In the genomic region with DNA sequence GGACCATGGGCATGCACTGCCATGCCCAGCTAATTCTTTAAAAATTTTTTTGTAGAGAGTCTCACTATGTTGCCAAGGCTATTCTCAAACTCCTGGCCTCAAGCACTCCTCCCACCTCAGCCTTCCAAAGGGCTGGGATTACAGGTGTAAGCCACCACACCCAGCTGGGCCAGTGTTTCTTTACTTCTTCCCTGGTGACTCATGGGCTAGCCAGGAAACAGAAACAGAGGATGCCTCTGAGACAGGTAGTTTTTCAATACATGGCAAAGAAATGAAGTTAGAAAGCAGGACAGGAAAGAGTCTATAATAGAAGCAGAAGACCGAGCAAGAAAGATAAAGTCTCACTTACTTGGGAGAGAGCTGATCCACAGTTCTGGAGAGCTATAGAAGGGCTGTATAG, we compare ENCODE assay signal across 25 cellular contexts. TPM values are rescaled to one million over a fixed set of nuclear protein-coding genes. Genes with fewer than 3 reads are reported as not detected.
"Had no signal": no experiment of that assay in that cellular context is flagged by ENCODE, and none has a peak within 500 bp of the region (broad histone marks: within the 10 kb centered on the region; RNA-seq: fewer than 3 reads in every experiment).

No MANE protein-coding gene starts in this region.

- H3K27ac ChIP-seq: neural progenitor cell, testis, upper lobe of left lung, WERI-Rb-1 had no signal

- ATAC-seq: activated CD8-positive, alpha-beta memory T cell treated with anti-CD3 and anti-CD28 coated beads, Interleukin-2, amount 10 ng/mL, durations not matched to agents 7 days and 5 days; activated CD8-positive, alpha-beta T cell treated with anti-CD3 and anti-CD28 coated beads for 36 hours; activated naive CD8-positive, alpha-beta T cell treated with anti-CD3 and anti-CD28 coated beads, Interleukin-2, amount 50 U/mL, for 24 hours; naive thymus-derived CD4-positive, alpha-beta T cell; sciatic nerve; stimulated activated naive B cell treated with anti-CD40 and anti-IgM and Interleukin-4, amounts not matched to agents 10 μg/mL and 1 μg/mL and 100 μg/mL, for 72 hours; T-cell had no signal

- H3K9ac ChIP-seq: neural progenitor cell had no signal

- H3K4me2 ChIP-seq: neural progenitor cell, smooth muscle cell had no signal

- H3K4me3 Mint-ChIP-seq: activated CD4-positive, alpha-beta T cell treated with anti-CD3 and anti-CD28 coated beads, Interleukin-2, amount 10 ng/mL, durations not matched to agents 7 days and 5 days; activated CD8-positive, alpha-beta memory T cell treated with anti-CD3 and anti-CD28 coated beads, Interleukin-2, amount 10 ng/mL, durations not matched to agents 7 days and 5 days; activated CD8-positive, alpha-beta T cell treated with anti-CD3 and anti-CD28 coated beads for 36 hours; activated naive CD8-positive, alpha-beta T cell treated with anti-CD3 and anti-CD28 coated beads, Interleukin-2, amount 50 U/mL, for 24 hours; activated T-helper 1 cell treated with anti-CD3 and anti-CD28 coated beads, Interleukin-12 subunit alpha, Interleukin-12 subunit beta, Interleukin-2, Interleukin-4 antibody, amounts not matched to agents 30 ng/mL and 10 ng/mL and 1 ng/mL, durations not matched to agents 14 hours and 24 hours and 36 hours; memory B cell; naive thymus-derived CD4-positive, alpha-beta T cell; neural progenitor cell; stimulated activated naive B cell treated with anti-CD40 and anti-IgM and Interleukin-4, amounts not matched to agents 10 μg/mL and 1 μg/mL and 100 μg/mL, for 72 hours; T-cell; T-helper 2 cell treated with Interferon-gamma antibody and Interleukin-4, amounts not matched to agents 5 μg/mL and 100 μg/mL, for 36 hours had no signal

- H3K36me3 ChIP-seq: neural progenitor cell, WERI-Rb-1 had no signal

- H3K4me3 ChIP-seq: neural progenitor cell, smooth muscle cell, testis, upper lobe of left lung had no signal

- DNase-seq: activated CD4-positive, alpha-beta T cell treated with anti-CD3 and anti-CD28 coated beads, Interleukin-2, amount 10 ng/mL, durations not matched to agents 7 days and 5 days; activated CD4-positive, CD25-positive, alpha-beta regulatory T cell treated with anti-CD3 and anti-CD28 coated beads, Interleukin-2, amount 50 U/mL, for 72 hours; activated CD8-positive, alpha-beta memory T cell treated with anti-CD3 and anti-CD28 coated beads, Interleukin-2, amount 10 ng/mL, durations not matched to agents 7 days and 5 days; activated CD8-positive, alpha-beta T cell treated with anti-CD3 and anti-CD28 coated beads for 36 hours; activated gamma-delta T cell; activated naive CD4-positive, alpha-beta T cell treated with anti-CD3 and anti-CD28 coated beads, Interleukin-2, amount 50 U/mL, for 16 hours; activated naive CD8-positive, alpha-beta T cell treated with anti-CD3 and anti-CD28 coated beads, Interleukin-2, amount 50 U/mL, for 24 hours; activated T-cell treated with anti-CD3 and anti-CD28 coated beads for 4 hours; effector CD8-positive, alpha-beta T cell; naive thymus-derived CD4-positive, alpha-beta T cell; posterior cingulate gyrus; stimulated activated CD4-positive, alpha-beta T cell treated with anti-CD3 and anti-CD28 coated beads, Interleukin-15, amount 100 ng/mL, for 24 hours; stimulated activated naive B cell treated with anti-CD40 and anti-IgM and Interleukin-4, amounts not matched to agents 10 μg/mL and 1 μg/mL and 100 μg/mL, for 72 hours; T-cell; testis; upper lobe of left lung; WERI-Rb-1 had no signal

- H3K27ac Mint-ChIP-seq: activated CD4-positive, alpha-beta T cell treated with anti-CD3 and anti-CD28 coated beads, Interleukin-2, amount 10 ng/mL, durations not matched to agents 7 days and 5 days; activated CD8-positive, alpha-beta memory T cell treated with anti-CD3 and anti-CD28 coated beads, Interleukin-2, amount 10 ng/mL, durations not matched to agents 7 days and 5 days; activated CD8-positive, alpha-beta T cell treated with anti-CD3 and anti-CD28 coated beads for 36 hours; activated naive CD8-positive, alpha-beta T cell treated with anti-CD3 and anti-CD28 coated beads, Interleukin-2, amount 50 U/mL, for 24 hours; activated T-helper 1 cell treated with anti-CD3 and anti-CD28 coated beads, Interleukin-12 subunit alpha, Interleukin-12 subunit beta, Interleukin-2, Interleukin-4 antibody, amounts not matched to agents 30 ng/mL and 10 ng/mL and 1 ng/mL, durations not matched to agents 14 hours and 24 hours and 36 hours; memory B cell; naive thymus-derived CD4-positive, alpha-beta T cell; neural progenitor cell; stimulated activated naive B cell treated with anti-CD40 and anti-IgM and Interleukin-4, amounts not matched to agents 10 μg/mL and 1 μg/mL and 100 μg/mL, for 72 hours; T-cell; T-helper 2 cell treated with Interferon-gamma antibody and Interleukin-4, amounts not matched to agents 5 μg/mL and 100 μg/mL, for 36 hours had no signal

- H3K9me3 ChIP-seq: testis, upper lobe of left lung had no signal

- H3K36me3 Mint-ChIP-seq: activated CD8-positive, alpha-beta memory T cell treated with anti-CD3 and anti-CD28 coated beads, Interleukin-2, amount 10 ng/mL, durations not matched to agents 7 days and 5 days; neural progenitor cell; T-cell had no signal

- H3K4me1 ChIP-seq: neural progenitor cell had no signal

- H3K4me1 Mint-ChIP-seq: neural progenitor cell; stimulated activated naive B cell treated with anti-CD40 and anti-IgM and Interleukin-4, amounts not matched to agents 10 μg/mL and 1 μg/mL and 100 μg/mL, for 72 hours; T-cell had no signal

- H2AFZ ChIP-seq: neural progenitor cell had no signal

- H3K27me3 Mint-ChIP-seq: activated CD8-positive, alpha-beta memory T cell treated with anti-CD3 and anti-CD28 coated beads, Interleukin-2, amount 10 ng/mL, durations not matched to agents 7 days and 5 days had no signal

- H3K9me3 Mint-ChIP-seq: activated naive CD8-positive, alpha-beta T cell treated with anti-CD3 and anti-CD28 coated beads, Interleukin-2, amount 50 U/mL, for 24 hours; neural progenitor cell; stimulated activated naive B cell treated with anti-CD40 and anti-IgM and Interleukin-4, amounts not matched to agents 10 μg/mL and 1 μg/mL and 100 μg/mL, for 72 hours; T-cell had no signal

- H3K27me3 ChIP-seq: testis, upper lobe of left lung had no signal

RNA-seq across cellular contexts. Expression of a gene that starts 14.0 kb away (rescaled TPM):
- total RNA-seq: activated CD4-positive, alpha-beta T cell treated with anti-CD3 and anti-CD28 coated beads, Interleukin-2, amount 10 ng/mL, durations not matched to agents 7 days and 5 days had no signal

RNA-seq across cellular contexts. Expression of a gene that starts 36.1 kb away (rescaled TPM):
- total RNA-seq: fibroblast of villous mesenchyme, glomerular endothelial cell had no signal
- polyA plus RNA-seq: smooth muscle cell had no signal
